Comparison of ENCODE assay signal across 10 cellular contexts in genomic region chr4:54281060-54281781, GRCh38. TPM values are rescaled to one million over a fixed set of nuclear protein-coding genes. Genes with fewer than 3 reads are reported as not detected.
A peak's percentile ranks its signal among the peaks of the same experiment; 100 is the strongest.
DNase-seq lines count a peak whose midpoint lies in the region; ATAC-seq and TF ChIP-seq lines count a peak whose summit lies in the region.
"Had no signal": no experiment of that assay in that cellular context is flagged by ENCODE, and none has a peak within 500 bp of the region (broad histone marks: within the 10 kb centered on the region; RNA-seq: fewer than 3 reads in every experiment).

No MANE protein-coding gene starts in this region.

- no peaks in the 10 kb centered on the region for H3K36me3 Mint-ChIP-seq in activated CD4-positive, alpha-beta T cell treated with anti-CD3 and anti-CD28 coated beads for 36 hours (ENCODE audit: low read depth)

- H3K27ac Mint-ChIP-seq in activated CD4-positive, alpha-beta T cell treated with anti-CD3 and anti-CD28 coated beads for 36 hours = no peak overlapping the region

- TF ChIP-seq CTCF in AG10803 (conservative IDR thresholded peaks at IDR 0.05; ENCODE audit: low read length) = no peak
- TF ChIP-seq CTCF in fibroblast of mammary gland (conservative IDR thresholded peaks at IDR 0.05; ENCODE audit: control insufficient read depth, insufficient read depth, low read depth, low read length) = no peak
- TF ChIP-seq CTCF in omental fat pad (IDR thresholded peaks at IDR 0.05) = no peak

- POLR2A ChIA-PET in activated CD4-positive, alpha-beta T cell treated with anti-CD3 and anti-CD28 coated beads for 36 hours (lab: Charles Lee) = interaction anchor here (0.8 kb wide), 1 partner anchor 1524 kb away, joined by 4 read pairs; no protein-coding TSS in a partner anchor

- ATAC-seq in omental fat pad (ENCODE audit: low FRiP score) = peak; percentile 88
- no peak for ATAC-seq in activated CD4-positive, alpha-beta T cell treated with anti-CD3 and anti-CD28 coated beads for 36 hours

- peaks cover 19% of the 10 kb centered on the region for H3K27me3 Mint-ChIP-seq in activated CD4-positive, alpha-beta T cell treated with anti-CD3 and anti-CD28 coated beads for 36 hours

- DNase-seq in AG10803 (ENCODE audit: low read depth) (peak; percentile 99), SK-MEL-5 (ENCODE audit: low read depth, low spot score) (peak; percentile 7), fibroblast of mammary gland (ENCODE audit: low read depth) (peak; percentile 95), omental fat pad (ENCODE audit: low spot score) (no peak), NCI-H2107 treated with DMSO at 0.1 percent for 48 hours (lab: John Stamatoyannopoulos, UW; ENCODE audit: unreplicated experiment) (no peak), NCI-H2196 treated with DMSO at 0.1 percent for 48 hours (lab: John Stamatoyannopoulos, UW; ENCODE audit: unreplicated experiment) (no peak), T-helper 1 cell (no peak)
- no peak for DNase-seq in activated CD4-positive, alpha-beta T cell treated with anti-CD3 and anti-CD28 coated beads for 36 hours
- DNase-seq: Caco-2, SW 1271 had no signal

- H3K9me3 Mint-ChIP-seq in activated CD4-positive, alpha-beta T cell treated with anti-CD3 and anti-CD28 coated beads for 36 hours (ENCODE audit: low read depth) = peaks cover 7% of the 10 kb centered on the region

- in situ Hi-C loops in SK-MEL-5 (cut with HindIII; ENCODE audit: low pct_unique_long_range_greater_than_20kb, low sequenced_read_pairs) = no loop called here

- CTCF ChIA-PET in activated CD4-positive, alpha-beta T cell treated with anti-CD3 and anti-CD28 coated beads for 36 hours (lab: Charles Lee) = interaction anchor here (0.7 to 0.8 kb wide), 2 partner anchors 10 to 64 kb away, joined by 3 to 4 read pairs; no protein-coding TSS in a partner anchor

- intact Hi-C loops in activated CD4-positive, alpha-beta T cell treated with anti-CD3 and anti-CD28 coated beads for 36 hours (cut with DNase I, micrococcal nuclease) = no loop called here

- H3K4me3 ChIP-seq in AG10803 (ENCODE audit: low read length) (no peak overlapping the region), fibroblast of mammary gland (ENCODE audit: control insufficient read depth, low read depth, low read length) (no peak overlapping the region)

- H3K4me3 Mint-ChIP-seq in activated CD4-positive, alpha-beta T cell treated with anti-CD3 and anti-CD28 coated beads for 36 hours = no peak overlapping the region

- H3K4me1 Mint-ChIP-seq in activated CD4-positive, alpha-beta T cell treated with anti-CD3 and anti-CD28 coated beads for 36 hours = peaks cover 9% of the 10 kb centered on the region

RNA-seq across cellular contexts. Expression of gene PDGFRA, which starts 52.1 kb away (rescaled TPM):
- 0.96 and 1.3 TPM in 2 replicates for total RNA-seq in SK-MEL-5 (2014; rRNA removed; shearing (Covaris generic))
- 1.4 and 4.3 TPM in 2 replicates for polyA plus RNA-seq in SK-MEL-5 (2015; cell fraction: cytosol; rRNA removed)
- 0.51 and 1.1 TPM in 2 replicates for polyA plus RNA-seq in SK-MEL-5 (2015; cell fraction: nucleus; rRNA removed)
- total RNA-seq in omental fat pad = 100 to 1,000 TPM; 135 to 272 (median 163) TPM
- not detected for total RNA-seq in activated CD4-positive, alpha-beta T cell treated with anti-CD3 and anti-CD28 coated beads for 36 hours

Comparison
In these comparisons a context has a peak if more than half of its experiments do, and no peak if none do; other contexts are left out.
1. DNase-seq: peak in AG10803 (single experiment), SK-MEL-5 (single experiment) and fibroblast of mammary gland (single experiment); none in omental fat pad (single experiment), NCI-H2107 treated with DMSO at 0.1 percent for 48 hours (single experiment), NCI-H2196 treated with DMSO at 0.1 percent for 48 hours (single experiment), activated CD4-positive, alpha-beta T cell treated with anti-CD3 and anti-CD28 coated beads for 36 hours (single experiment) and T-helper 1 cell (0 of 5).
2. RNA of gene PDGFRA, which starts 52.1 kb away (total RNA-seq): 135 to 272 TPM in omental fat pad; 0.96 to 1.3 TPM in SK-MEL-5 and not detected in activated CD4-positive, alpha-beta T cell treated with anti-CD3 and anti-CD28 coated beads for 36 hours; every median in the first group is over 10 times any median in the second.